In the genomic region with DNA sequence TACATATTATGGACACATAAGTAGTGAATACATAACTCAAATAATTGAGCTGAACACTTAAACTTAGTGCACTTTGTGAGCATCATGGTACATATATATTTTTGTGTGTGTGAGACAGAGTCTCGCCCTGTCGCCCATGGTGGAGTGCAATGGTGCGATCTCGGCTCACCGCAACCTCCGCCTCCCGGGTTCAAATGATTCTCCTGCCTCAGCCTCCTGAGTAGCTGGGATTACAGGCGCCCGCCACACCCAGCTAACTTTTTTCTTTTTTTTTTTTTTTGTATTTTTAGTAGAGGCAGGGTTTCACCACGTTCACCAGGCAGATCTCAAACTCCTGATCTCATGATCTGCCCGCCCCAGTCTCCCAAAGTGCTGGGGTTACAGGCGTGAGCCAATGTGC, we compare ENCODE assay signal across 12 cellular contexts. TPM values are rescaled to one million over a fixed set of nuclear protein-coding genes. Genes with fewer than 3 reads are reported as not detected.
DNase-seq lines count a peak whose midpoint lies in the region; ATAC-seq, FAIRE-seq and TF ChIP-seq lines count a peak whose summit lies in the region.
"Not testable (repeated sequence)": the region's sequence is repeated elsewhere in the genome, so short reads cannot be mapped to it uniquely, and the experiment has no call there.
"Had no signal": no experiment of that assay in that cellular context is flagged by ENCODE, and none has a peak within 500 bp of the region (broad histone marks: within the 10 kb centered on the region; RNA-seq: fewer than 3 reads in every experiment).

No MANE protein-coding gene starts in this region.

- H3K9me3 ChIP-seq in adipocyte (ENCODE audit: control insufficient read depth, low read length); endothelial cell of umbilical vein (replicated peaks; ENCODE audit: control insufficient read depth, insufficient read depth, low read length); keratinocyte (ENCODE audit: control insufficient read depth, low read depth, low read length); upper lobe of right lung: not testable (repeated sequence)

- not testable (repeated sequence) for TF ChIP-seq CTCF in HFFc6 (IDR thresholded peaks at IDR 0.05); endothelial cell of umbilical vein (IDR thresholded peaks at IDR 0.05; ENCODE audit: extremely low read depth in 1 of 2, insufficient read depth in 1 of 2, low read depth in 1 of 2, low read length in 2 of 2); keratinocyte (optimal IDR thresholded peaks at IDR 0.05 in 1 of 3, IDR thresholded peaks at IDR 0.05 in 1 of 3, conservative IDR thresholded peaks at IDR 0.05 in 1 of 3; ENCODE audit: extremely low read depth in 1 of 3, insufficient read depth in 2 of 3, low read length in 3 of 3); upper lobe of right lung (IDR thresholded peaks at IDR 0.05)

- not testable (repeated sequence) for H3K36me3 ChIP-seq in adipocyte (ENCODE audit: control insufficient read depth, insufficient read depth, low read length, severe bottlenecking); endothelial cell of umbilical vein (ENCODE audit: control insufficient read depth in 2 of 2, extremely low read depth in 1 of 2, insufficient read depth in 2 of 2, low read length in 2 of 2); keratinocyte (ENCODE audit: control insufficient read depth in 2 of 2, extremely low read depth in 1 of 2, insufficient read depth in 2 of 2, low read length in 2 of 2); upper lobe of right lung

- intact Hi-C loops in endothelial cell of umbilical vein (cut with micrococcal nuclease) = loop anchor here (2.0 to 10.0 kb wide), 2 partner anchors 85 to 377 kb away; a partner anchor contains a TSS
- intact Hi-C loops in sciatic nerve (cut with DNase I); upper lobe of right lung (cut with DNase I): not testable (repeated sequence)

- H4K20me1 ChIP-seq in endothelial cell of umbilical vein (replicated peaks; ENCODE audit: control insufficient read depth, extremely low read depth, insufficient read depth, low read length); keratinocyte (ENCODE audit: control insufficient read depth, extremely low read depth, insufficient read depth, low read length): not testable (repeated sequence)

- not testable (repeated sequence) for H3K9me1 ChIP-seq in endothelial cell of umbilical vein (replicated peaks; ENCODE audit: control insufficient read depth, extremely low read depth, insufficient read depth, low read length); keratinocyte (ENCODE audit: control insufficient read depth, extremely low read depth, insufficient read depth, low read length)

- ATAC-seq in sciatic nerve, upper lobe of right lung: not testable (repeated sequence)

- H2AFZ ChIP-seq in endothelial cell of umbilical vein (ENCODE audit: low read depth, low read length); keratinocyte (ENCODE audit: control insufficient read depth, low read length): not testable (repeated sequence)

- H3K4me1 ChIP-seq in adipocyte (ENCODE audit: control insufficient read depth, insufficient read depth, low read length) (peaks cover 59% of the 10 kb centered on the region), endothelial cell of umbilical vein (ENCODE audit: control insufficient read depth, extremely low read depth, insufficient read depth, low read length) (peaks cover 56% of the 10 kb centered on the region), keratinocyte (ENCODE audit: control insufficient read depth, extremely low read depth, insufficient read depth, low read length) (peaks cover 59% of the 10 kb centered on the region), upper lobe of right lung (peaks cover 50% of the 10 kb centered on the region)

- H3K27ac ChIP-seq in endothelial cell of umbilical vein (ENCODE audit: insufficient read depth, low read depth, low read length) (peak overlapping the region; percentile 98), keratinocyte (ENCODE audit: control insufficient read depth, insufficient read depth, low read length) (peak overlapping the region; percentile 63), upper lobe of right lung (peak overlapping the region; percentile 74)

- not testable (repeated sequence) for FAIRE-seq in endothelial cell of umbilical vein (lab: Jason Lieb, UNC); keratinocyte (lab: Jason Lieb, UNC)

- peak overlapping the region; percentile 100 for H3K27ac Mint-ChIP-seq in HFFc6

- not testable (repeated sequence) for TF ChIP-seq POLR2A in endothelial cell of umbilical vein (IDR thresholded peaks at IDR 0.05; ENCODE audit: low read depth, low read length)

- DNase-seq in HFFc6; adipocyte (ENCODE audit: low read depth); endothelial cell of umbilical vein (ENCODE audit: low read depth, low spot score); keratinocyte (ENCODE audit: low read depth, low spot score); upper lobe of right lung: not testable (repeated sequence)
- DNase-seq in sciatic nerve (ENCODE audit: low spot score) = peak; percentile 22

- H3K36me3 Mint-ChIP-seq in HFFc6 (ENCODE audit: low read depth) = not testable (repeated sequence)

- not testable (repeated sequence) for H3K9me3 Mint-ChIP-seq in HFFc6

- peak overlapping the region; percentile 90 for H3K9ac ChIP-seq in adipocyte (ENCODE audit: low read length)
- peak overlapping the region; percentile 84 for H3K9ac ChIP-seq in endothelial cell of umbilical vein (replicated peaks; ENCODE audit: extremely low read depth, insufficient read depth, low read length)
- not testable (repeated sequence) for H3K9ac ChIP-seq in keratinocyte (ENCODE audit: control insufficient read depth, extremely low read depth, insufficient read depth, low read length)

- not testable (repeated sequence) for H3K79me2 ChIP-seq in endothelial cell of umbilical vein (ENCODE audit: control insufficient read depth, insufficient read depth, low read length); keratinocyte (ENCODE audit: control insufficient read depth, insufficient read depth, low read length)

- H3K27me3 Mint-ChIP-seq in HFFc6 (ENCODE audit: insufficient read depth) = not testable (repeated sequence)

- H3K4me2 ChIP-seq in endothelial cell of umbilical vein (ENCODE audit: insufficient read depth, low read length) = peak overlapping the region; percentile 37
- not testable (repeated sequence) for H3K4me2 ChIP-seq in keratinocyte (ENCODE audit: control insufficient read depth, extremely low read depth, insufficient read depth, low read depth, low read length)

- H3K4me1 Mint-ChIP-seq in HFFc6 (ENCODE audit: low read depth) = peaks cover 57% of the 10 kb centered on the region

- POLR2A ChIA-PET in endothelial cell of umbilical vein (lab: Charles Lee) = interaction anchor here (1.0 to 1.7 kb wide), 2 partner anchors 29 kb away, joined by 5 to 15 read pairs; no protein-coding TSS in a partner anchor

- not testable (repeated sequence) for BruUV-seq in endothelial cell of umbilical vein (replicated peaks; lab: Mats Ljungman, UMichigan)

- H3K4me3 Mint-ChIP-seq in HFFc6 = not testable (repeated sequence)

- peak overlapping the region; percentile 1 for H3K4me3 ChIP-seq in adipocyte (ENCODE audit: low read length)
- not testable (repeated sequence) for H3K4me3 ChIP-seq in endothelial cell of umbilical vein (replicated peaks in 1 of 3; ENCODE audit: insufficient read depth in 1 of 3, low read depth in 1 of 3, low read length in 3 of 3); keratinocyte (ENCODE audit: control insufficient read depth in 2 of 3, extremely low read depth in 1 of 3, insufficient read depth in 2 of 3, low read depth in 1 of 3, low read length in 3 of 3); upper lobe of right lung

- dilution Hi-C loops in endothelial cell of umbilical vein (cut with MboI; ENCODE audit: extremely low pct_ligation_motif_present, low sequenced_read_pairs); keratinocyte (cut with MboI; ENCODE audit: extremely low pct_ligation_motif_present, low sequenced_read_pairs): not testable (repeated sequence)

- not testable (repeated sequence) for H3K27me3 ChIP-seq in adipocyte (replicated peaks; ENCODE audit: control insufficient read depth, insufficient read depth, low read length); endothelial cell of umbilical vein (ENCODE audit: control insufficient read depth in 2 of 2, insufficient read depth in 2 of 2, low read length in 2 of 2); keratinocyte (ENCODE audit: control insufficient read depth, extremely low read depth, insufficient read depth, low read length); upper lobe of right lung

- CTCF ChIA-PET in endothelial cell of umbilical vein (lab: Charles Lee) = interaction anchor here (0.7 to 10.2 kb wide), 27 partner anchors 9 to 463 kb away, joined by 3 to 313 read pairs (median 4); a partner anchor contains a TSS

RNA-seq across cellular contexts. Expression of a gene that starts 15.8 kb away (rescaled TPM):
- total RNA-seq in HFFc6 (2021; fragmentation: NEBNext Ultra II Directional; extraction: Animal tissue kit (Norgen Biotek cat#: 25700)) = 100 to 1,000 TPM; 284 to 322 (median 298) TPM
- total RNA-seq in endothelial cell of umbilical vein (603 and 615 TPM in 2 replicates), sciatic nerve (138 TPM), upper lobe of right lung (149 TPM)
- polyA plus RNA-seq in endothelial cell of umbilical vein (501 and 506 TPM in 2 replicates), keratinocyte (185 to 355 TPM (median 246 TPM) in 3 replicates)
- polyA plus RNA-seq in endothelial cell of umbilical vein (2011; cell fraction: cytosol; rRNA removed) = 405 and 422 TPM in 2 replicates
- 470 and 520 TPM in 2 replicates for polyA plus RNA-seq in endothelial cell of umbilical vein (2011; cell fraction: nucleus; rRNA removed)
- polyA plus RNA-seq in endothelial cell of umbilical vein (2012) = 391 and 406 TPM in 2 replicates
- polyA minus RNA-seq in endothelial cell of umbilical vein (453 and 535 TPM in 2 replicates), keratinocyte (235 to 587 TPM (median 267 TPM) in 3 replicates)
- polyA minus RNA-seq in endothelial cell of umbilical vein (2011; cell fraction: cytosol; rRNA and poly(A)+ RNA removed) = not detected
- polyA minus RNA-seq in endothelial cell of umbilical vein (2011; cell fraction: nucleus; rRNA and poly(A)+ RNA removed) = 120 and 149 TPM in 2 replicates
- 38.1 TPM for polyA plus RNA-seq in keratinocyte (2011; ENCODE audit: low read depth)
- polyA plus RNA-seq in keratinocyte (2011; cell fraction: cytosol; rRNA removed) = 52.3 and 79.2 TPM in 2 replicates
- polyA plus RNA-seq in keratinocyte (2011; cell fraction: nucleus; rRNA removed) = 794 and 868 TPM in 2 replicates
- polyA plus RNA-seq in keratinocyte (2012; ENCODE audit: low replicate concordance) = 99.7 and 290 TPM in 2 replicates
- polyA minus RNA-seq in keratinocyte (2011; cell fraction: cytosol; rRNA and poly(A)+ RNA removed) = 209 TPM
- 532 and 668 TPM in 2 replicates for polyA minus RNA-seq in keratinocyte (2011; cell fraction: nucleus; rRNA and poly(A)+ RNA removed)
- polyA plus RNA-seq: IgD-negative memory B cell had no signal

RNA-seq across cellular contexts. Expression of a gene that starts 19.4 kb away (rescaled TPM):
- total RNA-seq in HFFc6 (2021; fragmentation: NEBNext Ultra II Directional; extraction: Animal tissue kit (Norgen Biotek cat#: 25700)) = 100 to 1,000 TPM; 168 to 226 (median 186) TPM
- total RNA-seq in endothelial cell of umbilical vein = 119 and 123 TPM in 2 replicates
- 157 and 192 TPM in 2 replicates for polyA plus RNA-seq in endothelial cell of umbilical vein
- 119 and 152 TPM in 2 replicates for polyA plus RNA-seq in endothelial cell of umbilical vein (2011; cell fraction: cytosol; rRNA removed)
- polyA plus RNA-seq in endothelial cell of umbilical vein (2011; cell fraction: nucleus; rRNA removed) = 62.0 and 72.3 TPM in 2 replicates
- 115 and 125 TPM in 2 replicates for polyA plus RNA-seq in endothelial cell of umbilical vein (2012)
- 193 and 248 TPM in 2 replicates for polyA minus RNA-seq in endothelial cell of umbilical vein
- 31.7 TPM for polyA minus RNA-seq in endothelial cell of umbilical vein (2011; cell fraction: cytosol; rRNA and poly(A)+ RNA removed)
- polyA minus RNA-seq in endothelial cell of umbilical vein (2011; cell fraction: nucleus; rRNA and poly(A)+ RNA removed) = 37.7 and 38.5 TPM in 2 replicates
- 36.7 to 79.4 TPM (median 62.5 TPM) in 3 replicates for polyA plus RNA-seq in keratinocyte
- polyA plus RNA-seq in keratinocyte (2011; ENCODE audit: low read depth) = 43.9 TPM
- polyA plus RNA-seq in keratinocyte (2011; cell fraction: cytosol; rRNA removed) = 44.1 and 73.2 TPM in 2 replicates
- 131 and 159 TPM in 2 replicates for polyA plus RNA-seq in keratinocyte (2011; cell fraction: nucleus; rRNA removed)
- 95.0 and 106 TPM in 2 replicates for polyA plus RNA-seq in keratinocyte (2012; ENCODE audit: low replicate concordance)
- polyA minus RNA-seq in keratinocyte = 110 to 463 TPM (median 142 TPM) in 3 replicates
- polyA minus RNA-seq in keratinocyte (2011; cell fraction: cytosol; rRNA and poly(A)+ RNA removed) = 143 TPM
- polyA minus RNA-seq in keratinocyte (2011; cell fraction: nucleus; rRNA and poly(A)+ RNA removed) = 194 and 209 TPM in 2 replicates
- 106 TPM for total RNA-seq in sciatic nerve
- 142 TPM for total RNA-seq in upper lobe of right lung

RNA-seq across cellular contexts. Expression of a gene that starts 22.5 kb away (rescaled TPM):
- total RNA-seq in HFFc6 (2021; fragmentation: NEBNext Ultra II Directional; extraction: Animal tissue kit (Norgen Biotek cat#: 25700)) = 100 to 1,000 TPM; 135 to 195 (median 167) TPM
- total RNA-seq in endothelial cell of umbilical vein = 174 TPM in 2 replicates
- 81.1 and 127 TPM in 2 replicates for polyA plus RNA-seq in endothelial cell of umbilical vein
- 87.3 and 87.8 TPM in 2 replicates for polyA plus RNA-seq in endothelial cell of umbilical vein (2011; cell fraction: cytosol; rRNA removed)
- 45.3 and 48.8 TPM in 2 replicates for polyA plus RNA-seq in endothelial cell of umbilical vein (2011; cell fraction: nucleus; rRNA removed)
- 152 and 176 TPM in 2 replicates for polyA plus RNA-seq in endothelial cell of umbilical vein (2012)
- 17.8 and 26.3 TPM in 2 replicates for polyA minus RNA-seq in endothelial cell of umbilical vein
- polyA minus RNA-seq in endothelial cell of umbilical vein (2011; cell fraction: cytosol; rRNA and poly(A)+ RNA removed) = 56.1 TPM
- 9.8 and 11.5 TPM in 2 replicates for polyA minus RNA-seq in endothelial cell of umbilical vein (2011; cell fraction: nucleus; rRNA and poly(A)+ RNA removed)
- 56.0 to 104 TPM (median 82.0 TPM) in 3 replicates for polyA plus RNA-seq in keratinocyte
- polyA plus RNA-seq in keratinocyte (2011; ENCODE audit: low read depth) = 181 TPM
- 28.8 and 37.2 TPM in 2 replicates for polyA plus RNA-seq in keratinocyte (2011; cell fraction: cytosol; rRNA removed)
- polyA plus RNA-seq in keratinocyte (2011; cell fraction: nucleus; rRNA removed) = 24.4 and 31.9 TPM in 2 replicates
- polyA plus RNA-seq in keratinocyte (2012; ENCODE audit: low replicate concordance) = 93.4 and 197 TPM in 2 replicates
- polyA minus RNA-seq in keratinocyte = 8.2 to 15.9 TPM (median 12.9 TPM) in 3 replicates
- polyA minus RNA-seq in keratinocyte (2011; cell fraction: cytosol; rRNA and poly(A)+ RNA removed) = 78.5 TPM
- polyA minus RNA-seq in keratinocyte (2011; cell fraction: nucleus; rRNA and poly(A)+ RNA removed) = 5.8 and 9.2 TPM in 2 replicates
- total RNA-seq in sciatic nerve = 34.0 TPM
- total RNA-seq in upper lobe of right lung = 58.4 TPM

RNA-seq across cellular contexts. Expression of a gene that starts 30.8 kb away (rescaled TPM):
- under 1 TPM in 4 of 6 experiments, not detected in 2; 0.09 to 0.17 (median 0.14) TPM for total RNA-seq in HFFc6 (2021; fragmentation: NEBNext Ultra II Directional; extraction: Animal tissue kit (Norgen Biotek cat#: 25700))
- total RNA-seq in endothelial cell of umbilical vein = 0.33 TPM in 1 of 2 replicates, not detected in the other
- 0.06 TPM in 1 of 2 replicates, not detected in the other for polyA plus RNA-seq in endothelial cell of umbilical vein
- polyA plus RNA-seq in endothelial cell of umbilical vein (2011; cell fraction: cytosol; rRNA removed) = 0.04 TPM in 1 of 2 replicates, not detected in the other
- polyA plus RNA-seq in endothelial cell of umbilical vein (2011; cell fraction: nucleus; rRNA removed) = 0.46 TPM in 2 replicates
- not detected in 2 replicates for polyA plus RNA-seq in endothelial cell of umbilical vein (2012)
- 0.17 TPM in 1 of 2 replicates, not detected in the other for polyA minus RNA-seq in endothelial cell of umbilical vein
- not detected for polyA minus RNA-seq in endothelial cell of umbilical vein (2011; cell fraction: cytosol; rRNA and poly(A)+ RNA removed)
- polyA minus RNA-seq in endothelial cell of umbilical vein (2011; cell fraction: nucleus; rRNA and poly(A)+ RNA removed) = 0.34 TPM in 1 of 2 replicates, not detected in the other
- 0.04 to 0.06 TPM (median 0.05 TPM) in 3 replicates for polyA plus RNA-seq in keratinocyte
- not detected for polyA plus RNA-seq in keratinocyte (2011; ENCODE audit: low read depth)
- 0.06 TPM in 1 of 2 replicates, not detected in the other for polyA plus RNA-seq in keratinocyte (2011; cell fraction: cytosol; rRNA removed)
- 0.20 and 0.25 TPM in 2 replicates for polyA plus RNA-seq in keratinocyte (2011; cell fraction: nucleus; rRNA removed)
- polyA plus RNA-seq in keratinocyte (2012; ENCODE audit: low replicate concordance) = 0.87 TPM in 1 of 2 replicates, not detected in the other
- not detected in 3 replicates for polyA minus RNA-seq in keratinocyte
- polyA minus RNA-seq in keratinocyte (2011; cell fraction: cytosol; rRNA and poly(A)+ RNA removed) = not detected
- 0.32 TPM in 1 of 2 replicates, not detected in the other for polyA minus RNA-seq in keratinocyte (2011; cell fraction: nucleus; rRNA and poly(A)+ RNA removed)
- total RNA-seq in sciatic nerve = 0.62 TPM
- total RNA-seq in upper lobe of right lung = 0.41 TPM
- total RNA-seq: A673, dermis blood vessel endothelial cell, right atrium auricular region, Right ventricle myocardium inferior had no signal

RNA-seq across cellular contexts. Expression of a gene that starts 36.9 kb away (rescaled TPM):
- 1 to 10 TPM in 1 of 6 experiments, under 1 TPM in 5; 0.31 to 1.3 (median 0.56) TPM for total RNA-seq in HFFc6 (2021; fragmentation: NEBNext Ultra II Directional; extraction: Animal tissue kit (Norgen Biotek cat#: 25700))
- total RNA-seq in endothelial cell of umbilical vein (18.5 and 22.5 TPM in 2 replicates), sciatic nerve (9.7 TPM), upper lobe of right lung (84.4 TPM)
- polyA plus RNA-seq in endothelial cell of umbilical vein (94.0 and 103 TPM in 2 replicates), keratinocyte (0.20 to 0.65 TPM (median 0.33 TPM) in 3 replicates)
- polyA plus RNA-seq in endothelial cell of umbilical vein (2011; cell fraction: cytosol; rRNA removed) = 31.3 and 31.5 TPM in 2 replicates
- 33.2 and 38.6 TPM in 2 replicates for polyA plus RNA-seq in endothelial cell of umbilical vein (2011; cell fraction: nucleus; rRNA removed)
- 9.0 and 10.5 TPM in 2 replicates for polyA plus RNA-seq in endothelial cell of umbilical vein (2012)
- polyA minus RNA-seq in endothelial cell of umbilical vein (83.6 and 99.3 TPM in 2 replicates), keratinocyte (0.29 to 0.36 TPM in 2 of 3 replicates, not detected in the other)
- polyA minus RNA-seq in endothelial cell of umbilical vein (2011; cell fraction: cytosol; rRNA and poly(A)+ RNA removed) = not detected
- 11.0 and 15.1 TPM in 2 replicates for polyA minus RNA-seq in endothelial cell of umbilical vein (2011; cell fraction: nucleus; rRNA and poly(A)+ RNA removed)
- not detected for polyA plus RNA-seq in keratinocyte (2011; ENCODE audit: low read depth)
- 0.13 and 0.22 TPM in 2 replicates for polyA plus RNA-seq in keratinocyte (2011; cell fraction: cytosol; rRNA removed)
- 0.73 and 0.95 TPM in 2 replicates for polyA plus RNA-seq in keratinocyte (2011; cell fraction: nucleus; rRNA removed)
- polyA plus RNA-seq in keratinocyte (2012; ENCODE audit: low replicate concordance) = 0.30 and 0.34 TPM in 2 replicates
- not detected for polyA minus RNA-seq in keratinocyte (2011; cell fraction: cytosol; rRNA and poly(A)+ RNA removed)
- 0.32 TPM in 1 of 2 replicates, not detected in the other for polyA minus RNA-seq in keratinocyte (2011; cell fraction: nucleus; rRNA and poly(A)+ RNA removed)
- total RNA-seq: activated T-helper 2 cell treated with anti-CD3 and anti-CD28 coated beads, Interferon-gamma antibody, Interleukin-2, Interleukin-4, amounts not matched to agents 10 μg/mL and 5 μg/mL and 100 μg/mL, durations not matched to agents 14 hours and 24 hours and 36 hours had no signal
